In the genomic region with DNA sequence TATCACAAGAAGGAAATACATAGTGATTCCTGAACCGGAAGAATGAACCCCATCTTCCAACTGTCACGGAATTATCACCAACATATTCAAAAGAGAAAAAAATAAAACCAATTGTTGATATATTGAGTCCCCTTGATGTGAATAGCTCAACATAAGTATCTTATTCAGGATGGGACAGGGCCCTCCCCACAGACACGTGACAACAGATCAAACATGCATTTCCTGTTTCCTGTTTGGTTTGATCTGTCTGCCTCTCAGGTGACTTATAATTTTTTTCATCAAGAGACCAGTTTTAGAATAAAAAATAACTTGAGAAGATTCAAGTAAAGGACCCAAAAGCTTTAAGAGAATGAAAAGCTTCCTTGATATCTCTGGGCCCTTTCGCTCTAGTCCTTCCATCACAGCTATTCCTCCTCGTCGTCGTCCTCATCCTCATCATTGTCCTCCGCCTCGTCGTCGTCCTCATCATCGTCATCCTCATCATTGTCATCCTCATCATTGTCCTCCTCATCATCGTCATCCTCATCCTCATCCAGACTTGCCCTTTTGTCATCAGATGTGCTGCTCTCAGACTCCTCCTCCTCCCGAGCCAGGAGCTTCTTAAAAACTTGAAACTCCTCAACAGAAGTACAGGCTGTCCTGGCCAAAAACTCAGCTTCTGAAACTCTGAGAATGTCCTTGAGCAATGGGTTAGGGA, we compare ENCODE assay signal across 11 cellular contexts. TPM values are rescaled to one million over a fixed set of nuclear protein-coding genes. Genes with fewer than 3 reads are reported as not detected.
DNase-seq lines count a peak whose midpoint lies in the region; ATAC-seq and TF ChIP-seq lines count a peak whose summit lies in the region.
"Had no signal": no experiment of that assay in that cellular context is flagged by ENCODE, and none has a peak within 500 bp of the region (broad histone marks: within the 10 kb centered on the region; RNA-seq: fewer than 3 reads in every experiment).

No MANE protein-coding gene starts in this region.

- no peak overlapping the region for H3K18ac ChIP-seq in trophoblast cell (ENCODE audit: low read length)

- no peak overlapping the region for H4K12ac ChIP-seq in trophoblast cell (ENCODE audit: low read depth, low read length)

- no peak overlapping the region for H3K14ac ChIP-seq in trophoblast cell (ENCODE audit: low read length)

- no peaks in the 10 kb centered on the region for H3K79me1 ChIP-seq in trophoblast cell (ENCODE audit: low read length)

- no peak for ATAC-seq in HG02938 (IDR thresholded peaks at IDR 0.05; ENCODE audit: unreplicated experiment)
- ATAC-seq: gastroesophageal sphincter had no signal

- H3K9ac ChIP-seq in endodermal cell (ENCODE audit: extremely low read depth, low read length, poor library complexity, severe bottlenecking) (no peak overlapping the region), trophoblast cell (ENCODE audit: low read length) (no peak overlapping the region)

- H3K4me3 Mint-ChIP-seq in activated CD4-positive, alpha-beta memory T cell treated with anti-CD3 and anti-CD28 coated beads for 36 hours = peak overlapping the region; percentile 30
- H3K4me3 Mint-ChIP-seq in endodermal cell = no peak overlapping the region

- no peaks in the 10 kb centered on the region for H3K79me2 ChIP-seq in trophoblast cell (ENCODE audit: control insufficient read depth, insufficient read depth, low read length, poor library complexity)

- no peaks in the 10 kb centered on the region for H3K27me3 ChIP-seq in endodermal cell (ENCODE audit: control insufficient read depth, insufficient read depth, low read length, poor library complexity, severe bottlenecking)
- no peaks in the 10 kb centered on the region for H3K27me3 ChIP-seq in trophoblast cell (ENCODE audit: insufficient read depth, low read length)
- H3K27me3 ChIP-seq: dorsolateral prefrontal cortex, gastroesophageal sphincter had no signal

- H4K91ac ChIP-seq in trophoblast cell (ENCODE audit: low read depth, low read length) = no peak overlapping the region

- H3K4me1 Mint-ChIP-seq in activated CD4-positive, alpha-beta memory T cell treated with anti-CD3 and anti-CD28 coated beads for 36 hours (ENCODE audit: low read depth) = peaks cover 69% of the 10 kb centered on the region
- H3K4me1 Mint-ChIP-seq in endodermal cell = peaks cover 34% of the 10 kb centered on the region

- no peak overlapping the region for H3K4ac ChIP-seq in trophoblast cell (ENCODE audit: low read depth, low read length)

- peaks cover 80% of the 10 kb centered on the region for H3K36me3 ChIP-seq in endodermal cell (ENCODE audit: control insufficient read depth, insufficient read depth, low read length)
- peaks cover 25 to 44% of the 10 kb centered on the region in 2 experiments for H3K36me3 ChIP-seq in trophoblast cell (ENCODE audit: control insufficient read depth in 1 of 2, insufficient read depth in 2 of 2, low read length in 2 of 2)

- TF ChIP-seq CTCF in 22Rv1 (IDR thresholded peaks at IDR 0.05) (no peak), endodermal cell (conservative IDR thresholded peaks at IDR 0.05) (no peak)

- no peak overlapping the region for H2BK5ac ChIP-seq in trophoblast cell (ENCODE audit: low read depth, low read length, poor library complexity)

- H3K27ac ChIP-seq in 22Rv1 (peak overlapping the region; percentile 100), endodermal cell (ENCODE audit: low read depth, low read length) (no peak overlapping the region), trophoblast cell (ENCODE audit: low read depth, low read length) (no peak overlapping the region)
- H3K27ac ChIP-seq: gastroesophageal sphincter had no signal

- no peaks in the 10 kb centered on the region for H3K9me3 ChIP-seq in endodermal cell (ENCODE audit: control insufficient read depth, low read length)
- no peaks in the 10 kb centered on the region for H3K9me3 ChIP-seq in trophoblast cell (ENCODE audit: insufficient read depth, low read depth, low read length)
- H3K9me3 ChIP-seq: gastroesophageal sphincter had no signal

- no peak overlapping the region for H2BK120ac ChIP-seq in trophoblast cell (ENCODE audit: insufficient read depth, low read length, poor library complexity)

- H3K23ac ChIP-seq in trophoblast cell (ENCODE audit: low read length) = no peak overlapping the region

- peaks cover 66% of the 10 kb centered on the region for H3K36me3 Mint-ChIP-seq in activated CD4-positive, alpha-beta memory T cell treated with anti-CD3 and anti-CD28 coated beads for 36 hours
- peaks cover 72% of the 10 kb centered on the region for H3K36me3 Mint-ChIP-seq in endodermal cell (ENCODE audit: low read depth)

- H3K9me3 Mint-ChIP-seq in activated CD4-positive, alpha-beta memory T cell treated with anti-CD3 and anti-CD28 coated beads for 36 hours = no peaks in the 10 kb centered on the region
- H3K9me3 Mint-ChIP-seq in endodermal cell = no peaks in the 10 kb centered on the region

- no peaks in the 10 kb centered on the region for H3K27me3 Mint-ChIP-seq in activated CD4-positive, alpha-beta memory T cell treated with anti-CD3 and anti-CD28 coated beads for 36 hours
- no peaks in the 10 kb centered on the region for H3K27me3 Mint-ChIP-seq in endodermal cell (ENCODE audit: insufficient read depth)

- H4K8ac ChIP-seq in trophoblast cell (ENCODE audit: low read depth, low read length) = no peak overlapping the region

- no peak overlapping the region for H2AFZ ChIP-seq in trophoblast cell (ENCODE audit: insufficient read depth, low read length, poor library complexity)

- CTCF ChIA-PET in activated CD4-positive, alpha-beta memory T cell treated with anti-CD3 and anti-CD28 coated beads for 36 hours (lab: Charles Lee) = interaction anchor here (1.5 kb wide), 2 partner anchors 17 to 55 kb away, joined by 4 to 5 read pairs; partner anchors contain the start of gene PPP1R7

- DNase-seq in DMS53 treated with DMSO at 0.1 percent for 48 hours (lab: John Stamatoyannopoulos, UW; ENCODE audit: unreplicated experiment) (peak; percentile 9), endodermal cell (peak; percentile 11), NCI-H345 treated with DMSO at 0.1 percent for 48 hours (lab: John Stamatoyannopoulos, UW; ENCODE audit: unreplicated experiment) (no peak), NOMO-1 (lab: John Stamatoyannopoulos, UW; ENCODE audit: unreplicated experiment in 2 of 2) (no peak), trophoblast cell (no peak)
- peak; percentile 64 for DNase-seq in activated CD4-positive, alpha-beta memory T cell treated with anti-CD3 and anti-CD28 coated beads for 36 hours
- DNase-seq: dorsolateral prefrontal cortex, kidney had no signal

- H3K4me2 ChIP-seq in trophoblast cell (ENCODE audit: low read length) = no peak overlapping the region

- H2BK12ac ChIP-seq in trophoblast cell (ENCODE audit: low read length) = no peak overlapping the region

- no peak overlapping the region for H3K4me3 ChIP-seq in endodermal cell (ENCODE audit: low read length)
- no peak overlapping the region for H3K4me3 ChIP-seq in trophoblast cell (ENCODE audit: low read depth, low read length)
- H3K4me3 ChIP-seq: dorsolateral prefrontal cortex, gastroesophageal sphincter had no signal

- POLR2A ChIA-PET in activated CD4-positive, alpha-beta memory T cell treated with anti-CD3 and anti-CD28 coated beads for 36 hours (lab: Charles Lee) = interaction anchor here (0.6 to 1.3 kb wide), 2 partner anchors 12 to 25 kb away, joined by 3 read pairs; no protein-coding TSS in a partner anchor

- WGBS in endodermal cell (ENCODE audit: insufficient coverage in 1 of 2, insufficient read length in 1 of 2), 2 experiments = 93 to 96% methylated on average over 10 to 13 of the region's 14 CpGs
- 100% methylated on average over 9 of the region's 14 CpGs for WGBS in trophoblast cell (ENCODE audit: extremely low coverage, insufficient coverage, insufficient read length)

- peaks cover 3% of the 10 kb centered on the region for H3K4me1 ChIP-seq in endodermal cell (ENCODE audit: control insufficient read depth, insufficient read depth, low read length)
- H3K4me1 ChIP-seq in trophoblast cell (ENCODE audit: control insufficient read depth in 1 of 2, insufficient read depth in 2 of 2, low read length in 2 of 2) = no peaks in the 10 kb centered on the region

- no peak overlapping the region for H2AK5ac ChIP-seq in trophoblast cell (ENCODE audit: low read length)

- intact Hi-C loops in activated CD4-positive, alpha-beta memory T cell treated with anti-CD3 and anti-CD28 coated beads for 36 hours (cut with micrococcal nuclease) = loop anchor here (2.0 to 10.0 kb wide), 2 partner anchors 17 to 219 kb away; partner anchors contain the start of genes HDLBP and SEPTIN2

- peak overlapping the region; percentile 89 for H3K27ac Mint-ChIP-seq in activated CD4-positive, alpha-beta memory T cell treated with anti-CD3 and anti-CD28 coated beads for 36 hours
- H3K27ac Mint-ChIP-seq in endodermal cell = no peak overlapping the region

RNA-seq across cellular contexts. Expression of gene MTERF4, which starts 6.3 kb away (rescaled TPM):
- 10 to 100 TPM; 43.9 to 46.0 TPM for total RNA-seq in activated CD4-positive, alpha-beta memory T cell treated with anti-CD3 and anti-CD28 coated beads for 36 hours
- 10 to 100 TPM; 33.2 to 42.5 TPM for total RNA-seq in endodermal cell
- 37.9 TPM for polyA plus RNA-seq in endodermal cell (2013, experiment 1 of 2)
- polyA plus RNA-seq in endodermal cell (2013, experiment 2 of 2) = 36.3 TPM
- polyA plus RNA-seq in trophoblast cell (2013) = 16.4 TPM in 2 replicates

RNA-seq across cellular contexts. Expression of gene PASK, which starts 53.5 kb away (rescaled TPM):
- total RNA-seq in activated CD4-positive, alpha-beta memory T cell treated with anti-CD3 and anti-CD28 coated beads for 36 hours = 100 to 1,000 TPM in 1 of 2 experiments, 10 to 100 TPM in 1; 86.1 to 100 TPM
- total RNA-seq in endodermal cell = 10 to 100 TPM; 76.5 to 94.5 TPM
- 24.8 TPM for polyA plus RNA-seq in endodermal cell (2013, experiment 1 of 2)
- 21.1 TPM for polyA plus RNA-seq in endodermal cell (2013, experiment 2 of 2)
- 12.7 and 15.6 TPM in 2 replicates for polyA plus RNA-seq in trophoblast cell (2013)

RNA-seq across cellular contexts. Expression of gene PPP1R7, which starts 54.5 kb away (rescaled TPM):
- total RNA-seq in activated CD4-positive, alpha-beta memory T cell treated with anti-CD3 and anti-CD28 coated beads for 36 hours = 100 to 1,000 TPM; 123 to 132 TPM
- total RNA-seq in endodermal cell = 10 to 100 TPM; 48.5 to 52.7 TPM
- 54.8 TPM for polyA plus RNA-seq in endodermal cell (2013, experiment 1 of 2)
- 59.1 TPM for polyA plus RNA-seq in endodermal cell (2013, experiment 2 of 2)
- 62.6 and 68.8 TPM in 2 replicates for polyA plus RNA-seq in trophoblast cell (2013)

Comparison
In these comparisons a context has a peak if more than half of its experiments do, and no peak if none do; other contexts are left out.
1. DNase-seq: peak in DMS53 treated with DMSO at 0.1 percent for 48 hours (single experiment), activated CD4-positive, alpha-beta memory T cell treated with anti-CD3 and anti-CD28 coated beads for 36 hours (single experiment) and endodermal cell (single experiment); none in NCI-H345 treated with DMSO at 0.1 percent for 48 hours (single experiment), NOMO-1 (0 of 2) and trophoblast cell (0 of 2).